Comparison of ENCODE assay signal across 8 cellular contexts in the genomic region with DNA sequence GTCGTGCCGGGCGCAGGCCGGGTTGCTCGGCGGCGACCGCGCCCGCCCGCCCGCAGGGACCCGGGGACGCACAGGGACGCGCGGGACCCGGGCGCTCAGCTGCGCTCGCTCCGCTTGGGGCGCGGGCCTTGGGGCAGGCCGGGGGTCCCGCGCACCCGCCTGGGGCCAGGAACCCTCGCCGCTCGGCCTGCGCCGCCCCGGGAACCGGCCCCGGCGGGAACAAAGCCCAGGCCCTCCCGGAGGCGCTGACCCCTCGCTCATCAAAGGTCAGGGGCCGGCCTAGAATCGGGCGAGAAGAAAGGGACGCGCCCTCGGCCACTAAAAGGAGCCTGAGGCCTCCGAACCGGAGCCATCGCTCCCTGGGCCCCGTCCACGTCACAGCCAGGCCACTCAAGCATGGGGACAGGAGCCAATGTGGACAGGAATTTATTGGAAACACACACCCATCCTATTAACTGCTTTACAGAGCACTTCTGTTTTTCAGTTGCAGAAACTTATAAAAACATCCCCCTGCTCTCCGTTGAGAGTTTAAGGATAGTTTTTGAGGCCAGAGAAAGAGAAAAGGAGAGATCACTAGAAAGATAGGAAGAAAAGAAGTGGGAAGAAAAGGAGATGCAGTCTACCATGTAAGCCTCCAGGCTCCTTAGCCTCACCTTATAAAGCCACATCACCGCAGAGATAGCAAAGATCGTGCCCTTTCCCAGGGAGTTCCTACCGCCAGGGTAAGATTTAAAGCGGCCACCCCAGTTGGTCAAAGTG. TPM values are rescaled to one million over a fixed set of nuclear protein-coding genes. Genes with fewer than 3 reads are reported as not detected.
A peak's percentile ranks its signal among the peaks of the same experiment; 100 is the strongest.
DNase-seq lines count a peak whose midpoint lies in the region; ATAC-seq and TF ChIP-seq lines count a peak whose summit lies in the region.

No MANE protein-coding gene starts in this region.

- peak overlapping the region; percentile 77 for H3K4me3 ChIP-seq in GM12865 (ENCODE audit: low read depth, low read length)
- peak overlapping the region; percentile 86 for H3K4me3 ChIP-seq in suprapubic skin

- no peak for TF ChIP-seq EP300 in suprapubic skin (IDR thresholded peaks at IDR 0.05)

- no peak for TF ChIP-seq POLR2A in suprapubic skin (IDR thresholded peaks at IDR 0.05)

- no peaks in the 10 kb centered on the region for H3K27me3 ChIP-seq in suprapubic skin

- TF ChIP-seq CTCF in GM12865 (IDR thresholded peaks at IDR 0.05; ENCODE audit: insufficient read depth, low read depth, low read length, missing control alignments) (no peak), suprapubic skin (IDR thresholded peaks at IDR 0.05) (no peak)

- peak overlapping the region; percentile 95 for H3K27ac ChIP-seq in suprapubic skin

- 36% methylated on average over 12 of the region's 56 CpGs for WGBS in suprapubic skin

- peaks cover 47% of the 10 kb centered on the region for H3K4me1 ChIP-seq in suprapubic skin

- H3K9me3 ChIP-seq in suprapubic skin = no peaks in the 10 kb centered on the region

- no peaks in the 10 kb centered on the region for H3K36me3 ChIP-seq in suprapubic skin

- DNase-seq in GM12865 (ENCODE audit: low read depth) (no peak), astrocyte of the hippocampus (ENCODE audit: low read depth, low spot score) (peak; percentile 67), kidney glomerular epithelial cell (lab: John Stamatoyannopoulos, UW) (peak; percentile 18), suprapubic skin (ENCODE audit: low spot score in 2 of 2) (peak in 1 of 2 donors; percentile 84), NCI-H128 (lab: John Stamatoyannopoulos, UW; ENCODE audit: unreplicated experiment) (no peak), NCI-H2029 treated with DMSO at 0.1 percent for 48 hours (lab: John Stamatoyannopoulos, UW) (no peak)

- ATAC-seq in HG03175 (IDR thresholded peaks at IDR 0.05; ENCODE audit: unreplicated experiment) = peak; percentile 12
- ATAC-seq in GM21381 (IDR thresholded peaks at IDR 0.05; ENCODE audit: unreplicated experiment) = no peak

RNA-seq across cellular contexts. Expression of a gene that starts 0.5 kb away (rescaled TPM):
- 10 to 100 TPM; 10.4 to 16.1 (median 12.8) TPM for total RNA-seq in suprapubic skin

Comparison
In these comparisons a context has a peak if more than half of its experiments do, and no peak if none do; other contexts are left out.
1. DNase-seq: peak in astrocyte of the hippocampus (single experiment) and kidney glomerular epithelial cell (single experiment); none in GM12865 (single experiment), NCI-H128 (single experiment) and NCI-H2029 treated with DMSO at 0.1 percent for 48 hours (single experiment).